In genomic region chr1:95071539-95071938, GRCh38 we compare ENCODE assay signal across 10 cellular contexts. TPM values are rescaled to one million over a fixed set of nuclear protein-coding genes. Genes with fewer than 3 reads are reported as not detected.
DNase-seq lines count a peak whose midpoint lies in the region; ATAC-seq, FAIRE-seq and TF ChIP-seq lines count a peak whose summit lies in the region.
"Had no signal": no experiment of that assay in that cellular context is flagged by ENCODE, and none has a peak within 500 bp of the region (broad histone marks: within the 10 kb centered on the region; RNA-seq: fewer than 3 reads in every experiment).

No MANE protein-coding gene starts in this region.

- no peak for FAIRE-seq in endothelial cell of umbilical vein (lab: Jason Lieb, UNC)
- FAIRE-seq: TTC549 had no signal

- H3K27me3 Mint-ChIP-seq in Calu3 (ENCODE audit: unreplicated experiment): no peaks in the 10 kb centered on the region
- peaks cover 8% of the 10 kb centered on the region for H3K27me3 Mint-ChIP-seq in osteocyte (ENCODE audit: unreplicated experiment)

- H3K4me3 ChIP-seq in NB4 (ENCODE audit: low read depth, low read length): peak overlapping the region; percentile 93
- peak overlapping the region in 1 of 3 experiments; percentile 75 for H3K4me3 ChIP-seq in endothelial cell of umbilical vein (replicated peaks in 1 of 3; ENCODE audit: insufficient read depth in 1 of 3, low read depth in 1 of 3, low read length in 3 of 3)

- CTCF ChIA-PET in Calu3 (lab: Charles Lee) (no interaction called here), endothelial cell of umbilical vein (lab: Charles Lee) (interaction anchor here (1.0 to 2.7 kb wide), 3 partner anchors 10 to 28 kb away, joined by 4 to 37 read pairs (median 5); no protein-coding TSS in a partner anchor)

- no peaks in the 10 kb centered on the region for H4K20me1 ChIP-seq in endothelial cell of umbilical vein (replicated peaks; ENCODE audit: control insufficient read depth, extremely low read depth, insufficient read depth, low read length)

- no peak for TF ChIP-seq POLR2A in NB4 (IDR thresholded peaks at IDR 0.05; ENCODE audit: extremely low read depth, insufficient read length)
- no peak for TF ChIP-seq POLR2A in endothelial cell of umbilical vein (IDR thresholded peaks at IDR 0.05; ENCODE audit: low read depth, low read length)

- H3K36me3 Mint-ChIP-seq in Calu3 (ENCODE audit: insufficient read depth, unreplicated experiment) (peaks cover 16% of the 10 kb centered on the region), osteocyte (ENCODE audit: unreplicated experiment) (peaks cover 2% of the 10 kb centered on the region)

- peaks cover 7% of the 10 kb centered on the region for H3K4me1 ChIP-seq in endothelial cell of umbilical vein (ENCODE audit: control insufficient read depth, extremely low read depth, insufficient read depth, low read length)

- no peaks in the 10 kb centered on the region for H3K9me1 ChIP-seq in endothelial cell of umbilical vein (replicated peaks; ENCODE audit: control insufficient read depth, extremely low read depth, insufficient read depth, low read length)

- H3K27ac Mint-ChIP-seq in Calu3 (ENCODE audit: unreplicated experiment) (no peak overlapping the region), osteocyte (ENCODE audit: unreplicated experiment) (peak overlapping the region; percentile 99)

- TF ChIP-seq CTCF in Calu3 (IDR thresholded peaks at IDR 0.05; ENCODE audit: unreplicated experiment) (no peak), NB4 (IDR thresholded peaks at IDR 0.05; ENCODE audit: low read depth, low read length) (no peak), endothelial cell of umbilical vein (IDR thresholded peaks at IDR 0.05; ENCODE audit: extremely low read depth in 1 of 2, insufficient read depth in 1 of 2, low read depth in 1 of 2, low read length in 2 of 2) (no peak), osteocyte (IDR thresholded peaks at IDR 0.05) (no peak)

- DNase-seq in Calu3 (no peak), NB4 (ENCODE audit: low read depth) (no peak), endothelial cell of umbilical vein (ENCODE audit: low read depth, low spot score) (no peak), osteocyte (ENCODE audit: extremely low spot score, unreplicated experiment) (no peak), sciatic nerve (ENCODE audit: low spot score) (no peak), activated gamma-delta T cell (lab: John Stamatoyannopoulos, UW) (no peak)
- no peak for DNase-seq in activated effector memory CD4-positive, alpha-beta T cell treated with Interleukin-2 at 50 U/mL for 16 hours
- no peak for DNase-seq in stimulated activated CD4-positive, alpha-beta T cell treated with anti-CD3 and anti-CD28 coated beads, Interleukin-4, amount 100 ng/mL, for 4 hours
- DNase-seq: NCI-H187 had no signal

- intact Hi-C loops in Calu3 (cut with micrococcal nuclease; ENCODE audit: unreplicated experiment): loop anchor here (5.0 kb wide), 1 partner anchor 161 kb away; the partner anchor contains the start of gene RWDD3
- intact Hi-C loops in endothelial cell of umbilical vein (cut with micrococcal nuclease): loop anchor here (5.0 kb wide), 1 partner anchor 46 kb away; the partner anchor contains the start of gene TLCD4
- intact Hi-C loops in sciatic nerve (cut with DNase I): no loop called here

- POLR2A ChIA-PET in endothelial cell of umbilical vein (lab: Charles Lee): no interaction called here

- H2AFZ ChIP-seq in endothelial cell of umbilical vein (ENCODE audit: low read depth, low read length): peak overlapping the region; percentile 99

- H3K9me3 Mint-ChIP-seq in Calu3 (ENCODE audit: low read depth, unreplicated experiment): no peaks in the 10 kb centered on the region
- no peaks in the 10 kb centered on the region for H3K9me3 Mint-ChIP-seq in osteocyte (ENCODE audit: unreplicated experiment)

- peaks cover 44% of the 10 kb centered on the region for H3K4me1 Mint-ChIP-seq in Calu3 (ENCODE audit: low read depth, unreplicated experiment)
- H3K4me1 Mint-ChIP-seq in osteocyte (ENCODE audit: unreplicated experiment): peaks cover 14% of the 10 kb centered on the region

- H3K27me3 ChIP-seq in endothelial cell of umbilical vein (ENCODE audit: control insufficient read depth in 2 of 2, insufficient read depth in 2 of 2, low read length in 2 of 2): peaks cover 1 to 5% of the 10 kb centered on the region in 2 experiments

- no peaks in the 10 kb centered on the region for H3K36me3 ChIP-seq in endothelial cell of umbilical vein (ENCODE audit: control insufficient read depth in 2 of 2, extremely low read depth in 1 of 2, insufficient read depth in 2 of 2, low read length in 2 of 2)

- BruUV-seq in Calu3 (replicated peaks; lab: Mats Ljungman, UMichigan) (no TSS peak), endothelial cell of umbilical vein (replicated peaks; lab: Mats Ljungman, UMichigan) (no TSS peak)

- peak overlapping the region; percentile 94 for H3K4me2 ChIP-seq in endothelial cell of umbilical vein (ENCODE audit: insufficient read depth, low read length)

- no peaks in the 10 kb centered on the region for H3K79me2 ChIP-seq in endothelial cell of umbilical vein (ENCODE audit: control insufficient read depth, insufficient read depth, low read length)

- no peaks in the 10 kb centered on the region for H3K9me3 ChIP-seq in endothelial cell of umbilical vein (replicated peaks; ENCODE audit: control insufficient read depth, insufficient read depth, low read length)

- no peak for ATAC-seq in sciatic nerve

- peak overlapping the region; percentile 96 for H3K4me3 Mint-ChIP-seq in Calu3 (ENCODE audit: low read depth, unreplicated experiment)
- peak overlapping the region; percentile 94 for H3K4me3 Mint-ChIP-seq in osteocyte (ENCODE audit: unreplicated experiment)

- H3K9ac ChIP-seq in endothelial cell of umbilical vein (replicated peaks; ENCODE audit: extremely low read depth, insufficient read depth, low read length): peak overlapping the region; percentile 76

- dilution Hi-C loops in endothelial cell of umbilical vein (cut with MboI; ENCODE audit: extremely low pct_ligation_motif_present, low sequenced_read_pairs): no loop called here

- no peak overlapping the region for H3K27ac ChIP-seq in endothelial cell of umbilical vein (ENCODE audit: insufficient read depth, low read depth, low read length)

TF ChIP-seq in endothelial cell of umbilical vein, 7 proteins besides CTCF, POLR2A, EP300 and RAD21:
- TF ChIP-seq JUN (IDR thresholded peaks at IDR 0.05; ENCODE audit: borderline replicate concordance, insufficient read depth, insufficient read length, low read depth) (no peak), MAX (IDR thresholded peaks at IDR 0.05; ENCODE audit: insufficient read depth, insufficient read length) (no peak), GATA2 (IDR thresholded peaks at IDR 0.05; ENCODE audit: insufficient read depth, insufficient read length, low read depth, low read length) (no peak), POLR2AphosphoS5 (IDR thresholded peaks at IDR 0.05; ENCODE audit: insufficient read depth, low read depth, low read length) (no peak), EZH2 (IDR thresholded peaks at IDR 0.05; ENCODE audit: borderline replicate concordance, low read depth, low read length, severe bottlenecking) (no peak), FOS (IDR thresholded peaks at IDR 0.05; ENCODE audit: borderline replicate concordance, insufficient read depth, low read length) (no peak), MYC (IDR thresholded peaks at IDR 0.05; ENCODE audit: low read depth, low read length) (no peak)

RNA-seq across cellular contexts. Expression of gene ALG14, which starts 1.2 kb away (rescaled TPM):
- total RNA-seq in Calu3 (2022) (5.8 and 7.0 TPM in 2 replicates), endothelial cell of umbilical vein (8.6 and 12.3 TPM in 2 replicates), osteocyte (5.5 and 6.0 TPM in 2 replicates), sciatic nerve (5.6 TPM)
- 2.1 and 2.6 TPM in 2 replicates for polyA plus RNA-seq in endothelial cell of umbilical vein
- 1.7 and 2.4 TPM in 2 replicates for polyA plus RNA-seq in endothelial cell of umbilical vein (2011; cell fraction: cytosol; rRNA removed)
- 1.1 and 1.4 TPM in 2 replicates for polyA plus RNA-seq in endothelial cell of umbilical vein (2011; cell fraction: nucleus; rRNA removed)
- polyA plus RNA-seq in endothelial cell of umbilical vein (2012): 3.6 and 4.6 TPM in 2 replicates
- polyA minus RNA-seq in endothelial cell of umbilical vein: 5.7 and 19.2 TPM in 2 replicates
- 4.4 TPM for polyA minus RNA-seq in endothelial cell of umbilical vein (2011; cell fraction: cytosol; rRNA and poly(A)+ RNA removed)
- 1.3 and 2.7 TPM in 2 replicates for polyA minus RNA-seq in endothelial cell of umbilical vein (2011; cell fraction: nucleus; rRNA and poly(A)+ RNA removed)

RNA-seq across cellular contexts. Expression of gene TLCD4, which starts 45.6 kb away (rescaled TPM):
- 34.7 and 52.1 TPM in 2 replicates for total RNA-seq in Calu3 (2022)
- total RNA-seq in endothelial cell of umbilical vein: 0.07 and 0.51 TPM in 2 replicates
- 0.05 and 0.11 TPM in 2 replicates for polyA plus RNA-seq in endothelial cell of umbilical vein
- 0.06 TPM in 2 replicates for polyA plus RNA-seq in endothelial cell of umbilical vein (2011; cell fraction: cytosol; rRNA removed)
- polyA plus RNA-seq in endothelial cell of umbilical vein (2011; cell fraction: nucleus; rRNA removed): 0.11 and 0.15 TPM in 2 replicates
- 0.03 TPM in 1 of 2 replicates, not detected in the other for polyA plus RNA-seq in endothelial cell of umbilical vein (2012)
- polyA minus RNA-seq in endothelial cell of umbilical vein: 0.13 and 0.34 TPM in 2 replicates
- 6.0 TPM for polyA minus RNA-seq in endothelial cell of umbilical vein (2011; cell fraction: cytosol; rRNA and poly(A)+ RNA removed)
- 0.14 and 0.96 TPM in 2 replicates for polyA minus RNA-seq in endothelial cell of umbilical vein (2011; cell fraction: nucleus; rRNA and poly(A)+ RNA removed)
- 0.43 and 0.57 TPM in 2 replicates for total RNA-seq in osteocyte
- 27.9 TPM for total RNA-seq in sciatic nerve

Comparison
In these comparisons a context has a peak if more than half of its experiments do, and no peak if none do; other contexts are left out.
1. RNA of gene TLCD4, which starts 45.6 kb away (total RNA-seq): 34.7 to 52.1 TPM in Calu3 and 27.9 TPM in sciatic nerve (single experiment); 0.07 to 0.51 TPM in endothelial cell of umbilical vein and 0.43 to 0.57 TPM in osteocyte; every median in the first group is over 10 times any median in the second.